9 cellular contexts compared by ENCODE assay signal in the genomic region with DNA sequence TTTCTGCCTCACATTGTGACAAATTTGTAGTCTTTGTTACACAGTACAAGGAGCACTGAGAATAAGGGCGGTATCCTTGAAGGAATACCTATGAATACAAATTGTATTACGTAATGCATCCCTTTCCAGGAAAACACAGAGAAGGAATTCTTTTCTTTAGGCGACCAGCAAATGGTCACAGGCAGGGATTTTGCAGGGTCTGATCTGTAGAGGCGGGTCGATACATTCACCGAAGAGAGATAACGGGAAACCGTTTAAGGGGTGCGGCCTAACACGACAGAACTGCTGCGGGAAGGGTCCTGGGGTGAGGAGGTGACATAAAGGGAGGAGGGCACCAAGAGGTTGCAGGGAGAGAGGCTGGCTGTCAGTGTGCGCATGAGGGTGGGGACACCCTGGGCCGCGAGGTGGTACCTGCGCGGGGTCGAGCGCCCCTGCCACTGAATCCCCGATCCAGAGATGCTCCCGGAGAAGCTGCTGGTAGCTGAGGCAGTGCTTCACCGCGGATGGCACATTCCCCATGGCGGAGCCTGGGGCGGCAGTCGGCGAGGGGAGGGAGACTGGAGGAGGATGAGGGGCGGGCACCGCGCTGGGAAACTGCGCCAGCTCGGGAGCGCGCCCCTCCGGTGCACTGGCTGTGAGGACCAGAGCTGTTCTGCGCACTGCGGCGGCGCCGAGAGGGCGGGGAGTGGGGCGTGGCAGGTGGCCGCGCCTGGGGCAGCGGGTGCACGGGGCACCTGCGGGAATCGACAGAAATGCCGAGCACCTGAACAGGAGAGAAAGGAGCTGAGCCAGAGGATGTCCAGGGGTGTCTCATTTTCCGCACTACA. TPM values are rescaled to one million over a fixed set of nuclear protein-coding genes. Genes with fewer than 3 reads are reported as not detected.
DNase-seq lines count a peak whose midpoint lies in the region; ATAC-seq and TF ChIP-seq lines count a peak whose summit lies in the region.
"Had no signal": no experiment of that assay in that cellular context is flagged by ENCODE, and none has a peak within 500 bp of the region (broad histone marks: within the 10 kb centered on the region; RNA-seq: fewer than 3 reads in every experiment).

HMGCLL1 (minus strand) TSS at position 656 of the 827 bp plus-strand sequence; CDS start at position 519, 137 bp downstream.

- CTCF ChIA-PET in activated CD4-positive, alpha-beta T cell treated with anti-CD3 and anti-CD28 coated beads for 36 hours (lab: Charles Lee): interaction anchor here (1.4 kb wide), 1 partner anchor 9 kb away, joined by 3 read pairs; no protein-coding TSS in a partner anchor

- POLR2A ChIA-PET in activated CD4-positive, alpha-beta T cell treated with anti-CD3 and anti-CD28 coated beads for 36 hours (lab: Charles Lee): no interaction called here

- peaks cover 4% of the 10 kb centered on the region for H3K9me3 Mint-ChIP-seq in activated CD4-positive, alpha-beta T cell treated with anti-CD3 and anti-CD28 coated beads for 36 hours (ENCODE audit: low read depth)

- H3K27ac ChIP-seq in coronary artery (peak within 1 kb of the TSS in 1 of 2 donors; percentile 11), substantia nigra (ENCODE audit: low read depth, low read length, poor library complexity, severe bottlenecking) (peak within 1 kb of the TSS; percentile 51)

- H3K4me3 Mint-ChIP-seq in activated CD4-positive, alpha-beta T cell treated with anti-CD3 and anti-CD28 coated beads for 36 hours: no peak within 1 kb of the TSS

- peaks cover 5% of the 10 kb centered on the region for H3K27me3 Mint-ChIP-seq in activated CD4-positive, alpha-beta T cell treated with anti-CD3 and anti-CD28 coated beads for 36 hours

- peak; percentile 4 for DNase-seq in activated CD4-positive, alpha-beta T cell treated with anti-CD3 and anti-CD28 coated beads for 36 hours
- no peak for DNase-seq in activated CD4-positive, alpha-beta T cell treated with anti-CD3 and anti-CD28 coated beads, Interleukin-2, amount 50 U/mL, for 48 hours
- DNase-seq in coronary artery (ENCODE audit: low spot score) (no peak), left kidney (ENCODE audit: low read depth, low spot score) (peak; percentile 88), substantia nigra (lab: John Stamatoyannopoulos, UW) (peak in 45 of 49 donors; percentile 2 to 88 (median 44)), COLO829 (ENCODE audit: low spot score) (no peak), RPMI8226 (no peak)

- no peaks in the 10 kb centered on the region for H3K36me3 Mint-ChIP-seq in activated CD4-positive, alpha-beta T cell treated with anti-CD3 and anti-CD28 coated beads for 36 hours (ENCODE audit: low read depth)

- peak within 1 kb of the TSS; percentile 62 for H3K4me3 ChIP-seq in coronary artery

- intact Hi-C loops in activated CD4-positive, alpha-beta T cell treated with anti-CD3 and anti-CD28 coated beads for 36 hours (cut with DNase I, micrococcal nuclease): no loop called here

- no peaks in the 10 kb centered on the region for H3K4me1 Mint-ChIP-seq in activated CD4-positive, alpha-beta T cell treated with anti-CD3 and anti-CD28 coated beads for 36 hours

- TF ChIP-seq CTCF in coronary artery (IDR thresholded peaks at IDR 0.05): no peak

- no peak within 1 kb of the TSS for H3K27ac Mint-ChIP-seq in activated CD4-positive, alpha-beta T cell treated with anti-CD3 and anti-CD28 coated beads for 36 hours

- no peak for ATAC-seq in activated CD4-positive, alpha-beta T cell treated with anti-CD3 and anti-CD28 coated beads for 36 hours
- no peak for ATAC-seq in GM19324 (IDR thresholded peaks at IDR 0.05; ENCODE audit: low FRiP score, unreplicated experiment)

RNA-seq across cellular contexts. Expression of gene HMGCLL1, which starts in this region (rescaled TPM):
- total RNA-seq in activated CD4-positive, alpha-beta T cell treated with anti-CD3 and anti-CD28 coated beads for 36 hours: not detected
- total RNA-seq: mononuclear cell had no signal

Comparison
In these comparisons a context has a peak if more than half of its experiments do, and no peak if none do; other contexts are left out.
1. Peak in DNase-seq in activated CD4-positive, alpha-beta T cell treated with anti-CD3 and anti-CD28 coated beads for 36 hours; RNA of the gene not detected or under 1 TPM.
2. DNase-seq: peak in left kidney (single experiment) and substantia nigra (45 of 49); none in activated CD4-positive, alpha-beta T cell treated with anti-CD3 and anti-CD28 coated beads, Interleukin-2, amount 50 U/mL, for 48 hours (0 of 2), coronary artery (single experiment), COLO829 (single experiment) and RPMI8226 (single experiment).